In genomic region chr6:124197148-124197547, GRCh38 we compare ENCODE assay signal across 1 cellular context.
TF ChIP-seq lines count a peak whose summit lies in the region.

No MANE protein-coding gene starts in this region.

TF ChIP-seq in HepG2, 621 proteins besides CTCF, POLR2A, EP300 and RAD21 (continued from another document):
- TF ChIP-seq KIAA2018 (CRISPR knock-in tag; IDR thresholded peaks at IDR 0.05; ENCODE audit: borderline replicate concordance), result no peak
- no peak for TF ChIP-seq MEF2D (CRISPR knock-in tag; IDR thresholded peaks at IDR 0.05)
- TF ChIP-seq NR1H2 (CRISPR knock-in tag; IDR thresholded peaks at IDR 0.05; ENCODE audit: borderline replicate concordance, low read depth), result no peak
- TF ChIP-seq MEIS2 (CRISPR knock-in tag; IDR thresholded peaks at IDR 0.05), result no peak
- TF ChIP-seq ZNF574 (CRISPR knock-in tag; IDR thresholded peaks at IDR 0.05), result no peak
- no peak for TF ChIP-seq ATF1 (CRISPR knock-in tag; IDR thresholded peaks at IDR 0.05)
- no peak for TF ChIP-seq SNRNP70 (IDR thresholded peaks at IDR 0.05; ENCODE audit: low read depth, low read length)
